ENCODE assay signal across 12 cellular contexts in genomic region chr1:64826991-64827390, GRCh38.
DNase-seq lines count a peak whose midpoint lies in the region; ATAC-seq and TF ChIP-seq lines count a peak whose summit lies in the region.
"Had no signal": no experiment of that assay in that cellular context is flagged by ENCODE, and none has a peak within 500 bp of the region (broad histone marks: within the 10 kb centered on the region; RNA-seq: fewer than 3 reads in every experiment).

No MANE protein-coding gene starts in this region.

- H3K27ac ChIP-seq in mesendoderm (ENCODE audit: low read depth, low read length), result no peak overlapping the region
- H3K27ac ChIP-seq: thoracic aorta had no signal

- no peak overlapping the region for H3K4me2 ChIP-seq in mesendoderm (ENCODE audit: low read length)

- H2BK120ac ChIP-seq in mesendoderm (ENCODE audit: low read depth, low read length), result no peak overlapping the region

- H3K79me1 ChIP-seq in mesendoderm (ENCODE audit: low read length), result no peaks in the 10 kb centered on the region

- ATAC-seq in GM21529 (IDR thresholded peaks at IDR 0.05; ENCODE audit: unreplicated experiment) (peak; percentile 67), HG02588 (IDR thresholded peaks at IDR 0.05; ENCODE audit: unreplicated experiment) (no peak)
- ATAC-seq: heart left ventricle had no signal

- no peak overlapping the region for H4K8ac ChIP-seq in mesendoderm (ENCODE audit: low read depth, low read length)

- no peak overlapping the region for H3K9ac ChIP-seq in mesendoderm (ENCODE audit: low read length)

- DNase-seq in GM12865 (ENCODE audit: low read depth) (peak; percentile 28), kidney tubule cell (ENCODE audit: low spot score) (peak; percentile 47), NCI-H128 (lab: John Stamatoyannopoulos, UW; ENCODE audit: unreplicated experiment) (no peak), mesendoderm (no peak), amygdala (lab: John Stamatoyannopoulos, UW) (no peak)
- DNase-seq: H9, heart left ventricle, NCI-H2081 had no signal

- H3K4ac ChIP-seq in mesendoderm (ENCODE audit: low read depth, low read length), result no peak overlapping the region

- H3K4me1 Mint-ChIP-seq in T-helper 1 cell treated with Interleukin-12 subunit alpha and Interleukin-12 subunit beta and Interleukin-4 antibody, amounts not matched to agents 30 μg/mL and 1 μg/mL, for 36 hours (ENCODE audit: low read depth), result peaks cover 31% of the 10 kb centered on the region

- H3K36me3 Mint-ChIP-seq in T-helper 1 cell treated with Interleukin-12 subunit alpha and Interleukin-12 subunit beta and Interleukin-4 antibody, amounts not matched to agents 30 μg/mL and 1 μg/mL, for 36 hours (ENCODE audit: low read depth), result peaks cover 5% of the 10 kb centered on the region

- H2AK5ac ChIP-seq in mesendoderm (ENCODE audit: low read length), result no peak overlapping the region

- no peaks in the 10 kb centered on the region for H3K36me3 ChIP-seq in mesendoderm (ENCODE audit: control insufficient read depth, insufficient read depth, low read length)
- H3K36me3 ChIP-seq: thoracic aorta had no signal

- no CpG with 5 or more reads among the region's 5 CpGs for WGBS in mesendoderm (ENCODE audit: extremely low coverage, insufficient coverage, low lambda C conversion rate)

- H3K79me2 ChIP-seq in mesendoderm (ENCODE audit: control insufficient read depth, insufficient read depth, low read length), result no peaks in the 10 kb centered on the region

- H2BK15ac ChIP-seq in mesendoderm (replicated peaks; ENCODE audit: low read depth), result no peak overlapping the region

- H3K4me3 ChIP-seq in GM12865 (ENCODE audit: low read depth, low read length), result no peak overlapping the region
- no peak overlapping the region for H3K4me3 ChIP-seq in mesendoderm (ENCODE audit: low read length)
- H3K4me3 ChIP-seq: heart left ventricle, thoracic aorta had no signal

- H3K18ac ChIP-seq in mesendoderm (ENCODE audit: low read length), result no peak overlapping the region

- H2BK5ac ChIP-seq in mesendoderm (ENCODE audit: low read length), result no peak overlapping the region

- no peaks in the 10 kb centered on the region for H3K4me1 ChIP-seq in mesendoderm (ENCODE audit: control insufficient read depth, low read depth, low read length)

- H3K27me3 Mint-ChIP-seq in T-helper 1 cell treated with Interleukin-12 subunit alpha and Interleukin-12 subunit beta and Interleukin-4 antibody, amounts not matched to agents 30 μg/mL and 1 μg/mL, for 36 hours (ENCODE audit: low read depth), result peaks cover 14% of the 10 kb centered on the region

- H3K23ac ChIP-seq in mesendoderm (ENCODE audit: low read length), result no peak overlapping the region

- no peak overlapping the region for H4K5ac ChIP-seq in mesendoderm (ENCODE audit: low read length)

- no peaks in the 10 kb centered on the region for H3K27me3 ChIP-seq in mesendoderm (ENCODE audit: insufficient read depth, low read length, poor library complexity)
- H3K27me3 ChIP-seq: heart left ventricle had no signal

- peak overlapping the region; percentile 9 for H3K4me3 Mint-ChIP-seq in T-helper 1 cell treated with Interleukin-12 subunit alpha and Interleukin-12 subunit beta and Interleukin-4 antibody, amounts not matched to agents 30 μg/mL and 1 μg/mL, for 36 hours
- H3K4me3 Mint-ChIP-seq: H9 had no signal

- peak overlapping the region; percentile 76 for H3K27ac Mint-ChIP-seq in T-helper 1 cell treated with Interleukin-12 subunit alpha and Interleukin-12 subunit beta and Interleukin-4 antibody, amounts not matched to agents 30 μg/mL and 1 μg/mL, for 36 hours

- H3K56ac ChIP-seq in mesendoderm (ENCODE audit: low read length), result no peak overlapping the region

- H3K9me3 Mint-ChIP-seq in T-helper 1 cell treated with Interleukin-12 subunit alpha and Interleukin-12 subunit beta and Interleukin-4 antibody, amounts not matched to agents 30 μg/mL and 1 μg/mL, for 36 hours, result no peaks in the 10 kb centered on the region
- H3K9me3 Mint-ChIP-seq: H9 had no signal

- no peak for TF ChIP-seq CTCF in GM12865 (IDR thresholded peaks at IDR 0.05; ENCODE audit: insufficient read depth, low read depth, low read length, missing control alignments)

Comparison
In these comparisons a context has a peak if more than half of its experiments do, and no peak if none do; other contexts are left out.
1. DNase-seq: peak in GM12865 (single experiment) and kidney tubule cell (single experiment); none in NCI-H128 (single experiment), mesendoderm (single experiment) and amygdala (0 of 56).